Comparison of ENCODE assay signal across 10 cellular contexts in the genomic region with DNA sequence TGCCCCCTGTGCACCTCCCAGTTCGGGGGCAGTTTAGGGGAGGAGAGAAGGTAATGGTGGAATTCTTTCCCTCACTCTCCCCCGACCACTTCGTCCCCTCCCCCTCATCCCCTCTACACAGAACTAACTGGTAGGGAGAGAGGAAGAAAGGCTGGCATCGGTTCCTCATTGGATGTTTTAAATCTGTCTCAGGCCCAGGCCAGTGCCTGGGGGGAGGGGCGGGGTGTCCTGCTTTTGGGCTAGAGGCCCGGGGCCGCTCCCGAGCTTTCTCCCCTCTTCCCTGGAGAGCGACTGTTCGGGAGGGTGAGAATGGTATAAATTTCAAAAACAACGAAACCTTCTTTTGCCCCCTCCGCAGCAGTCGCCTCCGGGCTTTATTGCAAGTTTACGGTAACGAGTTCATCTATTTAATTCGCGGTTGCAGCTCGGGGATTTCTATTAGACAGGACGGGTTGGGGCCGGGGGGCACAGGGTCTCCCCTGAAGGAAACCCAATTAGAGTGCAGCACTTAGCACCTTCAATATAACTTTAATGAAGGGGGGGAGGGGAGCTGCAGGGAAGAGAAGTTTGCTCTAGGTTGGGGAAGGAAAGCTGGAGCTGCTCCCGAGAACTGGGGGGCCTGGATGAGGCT. TPM values are rescaled to one million over a fixed set of nuclear protein-coding genes. Genes with fewer than 3 reads are reported as not detected.
DNase-seq lines count a peak whose midpoint lies in the region; ATAC-seq and TF ChIP-seq lines count a peak whose summit lies in the region.
"Had no signal": no experiment of that assay in that cellular context is flagged by ENCODE, and none has a peak within 500 bp of the region (broad histone marks: within the 10 kb centered on the region; RNA-seq: fewer than 3 reads in every experiment).

A gene (plus strand): TSS at position 262 of the 631 bp plus-strand sequence. CDS start 1,226 bp downstream, outside the sequence.

- peaks cover 6% of the 10 kb centered on the region for H3K36me3 Mint-ChIP-seq in activated T-helper 17 cell treated with anti-CD3 and anti-CD28 coated beads, Interleukin-2, amount 50 U/mL, for 72 hours (ENCODE audit: low read depth)
- H3K36me3 Mint-ChIP-seq in memory B cell = no peaks in the 10 kb centered on the region

- H3K4me3 ChIP-seq in A673 (ENCODE audit: low read depth, low read length, poor library complexity, severe bottlenecking) = peak within 1 kb of the TSS; percentile 72
- peak within 1 kb of the TSS; percentile 59 for H3K4me3 ChIP-seq in H7 (ENCODE audit: insufficient read depth, low read depth, low read length)

- no peak within 1 kb of the TSS for H3K27ac Mint-ChIP-seq in activated T-helper 17 cell treated with anti-CD3 and anti-CD28 coated beads, Interleukin-2, amount 50 U/mL, for 72 hours
- peak within 1 kb of the TSS; percentile 45 for H3K27ac Mint-ChIP-seq in memory B cell

- peak within 1 kb of the TSS; percentile 50 for H3K4me3 Mint-ChIP-seq in activated T-helper 17 cell treated with anti-CD3 and anti-CD28 coated beads, Interleukin-2, amount 50 U/mL, for 72 hours
- peak within 1 kb of the TSS; percentile 39 for H3K4me3 Mint-ChIP-seq in memory B cell

- CTCF ChIA-PET in A673 (lab: Charles Lee) = interaction anchor here (0.7 to 5.2 kb wide), 8 partner anchors 35 to 162 kb away, joined by 3 to 37 read pairs (median 15); no protein-coding TSS in a partner anchor

- H3K27me3 ChIP-seq in A673 (replicated peaks; ENCODE audit: insufficient read depth, low read depth, low read length, poor library complexity) = no peaks in the 10 kb centered on the region
- H3K27me3 ChIP-seq in H7 (ENCODE audit: control insufficient read depth, insufficient read depth, low read length) = peaks cover 98% of the 10 kb centered on the region

- no peaks in the 10 kb centered on the region for H3K9me3 ChIP-seq in A673 (ENCODE audit: low read depth, low read length, poor library complexity, severe bottlenecking)
- H3K9me3 ChIP-seq: Caco-2 had no signal

- H3K36me3 ChIP-seq in A673 (ENCODE audit: insufficient read depth, low read length, poor library complexity, severe bottlenecking) = no peaks in the 10 kb centered on the region
- H3K36me3 ChIP-seq in H7 (replicated peaks; ENCODE audit: control insufficient read depth, insufficient read depth, low read length) = no peaks in the 10 kb centered on the region

- peaks cover 11% of the 10 kb centered on the region for H3K4me1 Mint-ChIP-seq in activated T-helper 17 cell treated with anti-CD3 and anti-CD28 coated beads, Interleukin-2, amount 50 U/mL, for 72 hours
- peaks cover 13% of the 10 kb centered on the region for H3K4me1 Mint-ChIP-seq in memory B cell

- DNase-seq in A673 (ENCODE audit: low spot score) (peak; percentile 95), H7 (peak; percentile 80), memory B cell (ENCODE audit: low spot score in 2 of 2) (no peak), HK-2 (ENCODE audit: unreplicated experiment) (no peak), NCI-H1436 treated with DMSO at 0.1 percent for 48 hours (lab: John Stamatoyannopoulos, UW) (no peak)
- DNase-seq: OCI-M1 had no signal

- H3K27me3 Mint-ChIP-seq in activated T-helper 17 cell treated with anti-CD3 and anti-CD28 coated beads, Interleukin-2, amount 50 U/mL, for 72 hours = peaks cover 74% of the 10 kb centered on the region
- peaks cover 38% of the 10 kb centered on the region for H3K27me3 Mint-ChIP-seq in memory B cell

- intact Hi-C loops in A673 (cut with micrococcal nuclease; ENCODE audit: unreplicated experiment) = loop anchor here (1.0 to 5.0 kb wide), 3 partner anchors 45 to 269 kb away; a partner anchor contains a TSS

- TF ChIP-seq CTCF in A673 (conservative IDR thresholded peaks at IDR 0.05; ENCODE audit: low read depth, low read length) = no peak

- no TSS peak for BruUV-seq in A673 (replicated peaks; lab: Mats Ljungman, UMichigan)

- POLR2A ChIA-PET in A673 (lab: Charles Lee; ENCODE audit: low non-redundant PET) = interaction anchor here (0.5 to 1.0 kb wide), 5 partner anchors 45 to 292 kb away, joined by 3 to 4 read pairs (median 3); no protein-coding TSS in a partner anchor

- ATAC-seq in activated T-helper 17 cell treated with anti-CD3 and anti-CD28 coated beads, Interleukin-2, amount 50 U/mL, for 72 hours (replicated peaks) = no peak
- ATAC-seq in memory B cell (ENCODE audit: low read depth) (no peak), GM18517 (IDR thresholded peaks at IDR 0.05; ENCODE audit: unreplicated experiment) (no peak), HG03439 (IDR thresholded peaks at IDR 0.05; ENCODE audit: unreplicated experiment) (no peak)

- peak within 1 kb of the TSS; percentile 98 for H3K27ac ChIP-seq in A673 (ENCODE audit: low read depth, low read length, poor library complexity, severe bottlenecking)

- peaks cover 30% of the 10 kb centered on the region for H3K4me1 ChIP-seq in A673 (ENCODE audit: insufficient read depth, low read length, poor library complexity, severe bottlenecking)

- no peaks in the 10 kb centered on the region for H3K9me3 Mint-ChIP-seq in activated T-helper 17 cell treated with anti-CD3 and anti-CD28 coated beads, Interleukin-2, amount 50 U/mL, for 72 hours
- peaks cover 2% of the 10 kb centered on the region for H3K9me3 Mint-ChIP-seq in memory B cell

RNA-seq across cellular contexts. Expression of the gene that starts here (rescaled TPM):
- 25.5 and 47.8 TPM in 2 replicates for total RNA-seq in A673 (2021)
- 40.8 and 40.9 TPM in 2 replicates for total RNA-seq in H7 (2014; rRNA removed; shearing (Covaris generic))
- not detected for total RNA-seq in activated T-helper 17 cell treated with anti-CD3 and anti-CD28 coated beads, Interleukin-2, amount 50 U/mL, for 72 hours
- total RNA-seq: Caco-2 had no signal

Comparison
In these comparisons a context has a peak if more than half of its experiments do, and no peak if none do; other contexts are left out.
1. RNA of the gene that starts here (total RNA-seq): 40.8 to 40.9 TPM in H7 and 25.5 to 47.8 TPM in A673; not detected in activated T-helper 17 cell treated with anti-CD3 and anti-CD28 coated beads, Interleukin-2, amount 50 U/mL, for 72 hours; every median in the first group is over 10 times any median in the second.
2. DNase-seq: peak in A673 (single experiment) and H7 (single experiment); none in memory B cell (0 of 2), HK-2 (single experiment) and NCI-H1436 treated with DMSO at 0.1 percent for 48 hours (single experiment).